ENCODE assay signal across 25 cellular contexts in the genomic region with DNA sequence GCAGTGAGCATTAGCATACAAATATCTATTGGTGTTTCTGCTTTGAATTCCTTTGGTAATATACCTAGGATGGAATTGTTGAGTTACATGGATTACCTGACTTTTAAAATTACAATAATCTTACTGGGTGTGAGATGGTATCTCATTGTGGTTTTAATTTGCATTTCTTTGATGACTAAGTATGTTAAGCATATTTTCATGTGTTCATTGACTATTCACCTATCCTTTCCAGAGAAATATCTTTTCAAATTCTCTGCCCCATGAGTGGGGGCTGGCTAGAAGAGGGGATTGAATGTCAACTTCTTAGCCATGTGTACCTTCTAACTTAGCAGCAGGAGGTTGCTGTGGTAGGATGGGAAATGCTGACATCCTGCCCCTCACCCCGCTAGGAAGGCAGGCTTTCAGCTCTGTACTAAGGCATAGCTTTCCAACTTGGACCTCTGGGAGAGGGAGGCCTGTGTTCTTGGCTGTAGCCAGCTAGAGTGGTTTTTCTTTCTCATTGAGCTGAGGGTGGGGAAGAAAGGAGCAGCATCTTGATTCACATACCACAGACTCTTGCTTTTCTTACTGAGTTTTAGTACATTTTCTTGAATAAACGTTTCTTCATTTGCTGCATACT.
DNase-seq lines count a peak whose midpoint lies in the region; ATAC-seq and TF ChIP-seq lines count a peak whose summit lies in the region.
"Had no signal": no experiment of that assay in that cellular context is flagged by ENCODE, and none has a peak within 500 bp of the region (broad histone marks: within the 10 kb centered on the region; RNA-seq: fewer than 3 reads in every experiment).

No MANE protein-coding gene starts in this region.

- TF ChIP-seq CTCF in GM23338 (conservative IDR thresholded peaks at IDR 0.05; ENCODE audit: low read depth in 2 of 2), result no peak
- no peak for TF ChIP-seq CTCF in WTC11 (IDR thresholded peaks at IDR 0.05)
- no peak for TF ChIP-seq CTCF in thyroid gland (IDR thresholded peaks at IDR 0.05)

- intact Hi-C loops in thyroid gland (cut with DNase I), result no loop called here

- H3K4me1 ChIP-seq in GM23338 (ENCODE audit: insufficient read depth) (no peaks in the 10 kb centered on the region; the same call in 1 of the 2 replicates), GM23248 (ENCODE audit: insufficient read depth) (no peaks in the 10 kb centered on the region), thyroid gland (no peaks in the 10 kb centered on the region)
- H3K4me1 ChIP-seq: gastrocnemius medialis, SJCRH30, testis had no signal

- CTCF ChIA-PET in activated CD4-positive, alpha-beta T cell treated with anti-CD3 and anti-CD28 coated beads, Interleukin-2, amount 10 ng/mL, durations not matched to agents 7 days and 5 days (lab: Charles Lee), result interaction anchor here (1.2 kb wide), 1 partner anchor 8 kb away, joined by 4 read pairs; no protein-coding TSS in a partner anchor
- CTCF ChIA-PET in WTC11 (lab: Charles Lee), result no interaction called here

- H3K9me3 ChIP-seq in GM23248 (ENCODE audit: low read depth), result no peaks in the 10 kb centered on the region
- H3K9me3 ChIP-seq in thyroid gland, result no peaks in the 10 kb centered on the region
- H3K9me3 ChIP-seq: gastrocnemius medialis, testis had no signal

- no peak for DNase-seq in activated CD4-positive, alpha-beta T cell treated with anti-CD3 and anti-CD28 coated beads, Interleukin-2, amount 10 ng/mL, durations not matched to agents 7 days and 5 days
- no peak for DNase-seq in activated CD4-positive, alpha-beta T cell treated with anti-CD3 and anti-CD28 coated beads for 4 hours
- DNase-seq in GM23338 (ENCODE audit: low spot score), result peak; percentile 30
- DNase-seq in WTC11 (ENCODE audit: low spot score), result no peak
- peak; percentile 17 for DNase-seq in iPS-NIHi11 (ENCODE audit: low spot score)
- no peak for DNase-seq in GM23248
- no peak for DNase-seq in HuH-7 (ENCODE audit: low spot score)
- DNase-seq in thyroid gland, result no peak
- DNase-seq: activated CD4-positive, alpha-beta memory T cell treated with anti-CD3 and anti-CD28 coated beads for 36 hours; activated naive CD4-positive, alpha-beta T cell treated with Interleukin-2 at 50 U/mL for 16 hours; amniotic stem cell; DMS79; gastrocnemius medialis; MV-4-11; NCI-H2107; NCI-H446; NCI-H82; nephron progenitor cell; ovary; SJCRH30; stimulated activated naive CD4-positive, alpha-beta T cell; SW 1271; testis had no signal

- H3K27ac Mint-ChIP-seq in activated CD4-positive, alpha-beta T cell treated with anti-CD3 and anti-CD28 coated beads, Interleukin-2, amount 10 ng/mL, durations not matched to agents 7 days and 5 days, result peak overlapping the region; percentile 41
- H3K27ac Mint-ChIP-seq in GM23338 (peak overlapping the region; percentile 68; the same call in 1 of the 2 replicates), WTC11 (no peak overlapping the region)
- H3K27ac Mint-ChIP-seq: activated CD4-positive, alpha-beta memory T cell treated with anti-CD3 and anti-CD28 coated beads for 36 hours; nephron progenitor cell had no signal

- peaks cover 7% of the 10 kb centered on the region for H3K4me1 Mint-ChIP-seq in activated CD4-positive, alpha-beta T cell treated with anti-CD3 and anti-CD28 coated beads, Interleukin-2, amount 10 ng/mL, durations not matched to agents 7 days and 5 days
- H3K4me1 Mint-ChIP-seq in GM23338, result peaks cover 12% of the 10 kb centered on the region
- peaks cover 11% of the 10 kb centered on the region for H3K4me1 Mint-ChIP-seq in WTC11
- H3K4me1 Mint-ChIP-seq: nephron progenitor cell had no signal

- H3K36me3 ChIP-seq in GM23338 (ENCODE audit: insufficient read depth) (0 out of 2 replicates have a peak, but pooled peaks cover 4% of the 10 kb centered on the region), GM23248 (ENCODE audit: low read depth) (peaks cover 25% of the 10 kb centered on the region), thyroid gland (peaks cover 3 to 9% of the 10 kb centered on the region in 2 donors)
- H3K36me3 ChIP-seq: ovary had no signal

- POLR2A ChIA-PET in activated CD4-positive, alpha-beta T cell treated with anti-CD3 and anti-CD28 coated beads, Interleukin-2, amount 10 ng/mL, durations not matched to agents 7 days and 5 days (lab: Charles Lee), result no interaction called here
- POLR2A ChIA-PET in WTC11 (lab: Charles Lee), result no interaction called here

- H3K36me3 Mint-ChIP-seq in activated CD4-positive, alpha-beta T cell treated with anti-CD3 and anti-CD28 coated beads, Interleukin-2, amount 10 ng/mL, durations not matched to agents 7 days and 5 days (ENCODE audit: low read depth), result peaks cover 58% of the 10 kb centered on the region
- H3K36me3 Mint-ChIP-seq in GM23338 (ENCODE audit: low read depth) (peaks cover 20% of the 10 kb centered on the region), WTC11 (peaks cover 27% of the 10 kb centered on the region)

- H3K9me3 Mint-ChIP-seq in activated CD4-positive, alpha-beta T cell treated with anti-CD3 and anti-CD28 coated beads, Interleukin-2, amount 10 ng/mL, durations not matched to agents 7 days and 5 days, result peaks cover 21% of the 10 kb centered on the region
- H3K9me3 Mint-ChIP-seq in GM23338 (no peaks in the 10 kb centered on the region; the same call in 2 of the 3 replicates), WTC11 (peaks cover 9% of the 10 kb centered on the region; the same call in 1 of the 2 replicates)

- H2AFZ ChIP-seq in GM23338, result no peak overlapping the region
- no peak overlapping the region for H2AFZ ChIP-seq in GM23248

- TF ChIP-seq POLR2A in thyroid gland (IDR thresholded peaks at IDR 0.05), result no peak

- no peak overlapping the region for H3K9ac ChIP-seq in GM23248

- no peak overlapping the region for H3K4me3 ChIP-seq in GM23338
- H3K4me3 ChIP-seq in GM23248, result no peak overlapping the region
- no peak overlapping the region for H3K4me3 ChIP-seq in thyroid gland (replicated peaks in 1 of 3)
- H3K4me3 ChIP-seq: A549, gastrocnemius medialis, ovary, SJCRH30, testis had no signal

- H3K27me3 ChIP-seq in GM23338 (ENCODE audit: insufficient read depth) (no peaks in the 10 kb centered on the region), GM23248 (replicated peaks; ENCODE audit: insufficient read depth) (no peaks in the 10 kb centered on the region), thyroid gland (no peaks in the 10 kb centered on the region)
- H3K27me3 ChIP-seq: gastrocnemius medialis, ovary, SJCRH30, testis had no signal

- H3K79me2 ChIP-seq in GM23338 (replicated peaks; ENCODE audit: insufficient read depth) (0 out of 2 replicates have a peak, but pooled peaks cover 4% of the 10 kb centered on the region), GM23248 (ENCODE audit: insufficient read depth) (peaks cover 19% of the 10 kb centered on the region)

- H3K4me2 ChIP-seq in GM23338, result no peak overlapping the region; the same call in 1 of the 2 replicates
- no peak overlapping the region for H3K4me2 ChIP-seq in GM23248 (ENCODE audit: unreplicated experiment)
- H3K4me2 ChIP-seq: A549 had no signal

- H3F3A ChIP-seq in GM23338 (replicated peaks; ENCODE audit: low read depth) (no peaks in the 10 kb centered on the region), GM23248 (ENCODE audit: insufficient read depth) (no peaks in the 10 kb centered on the region)

- ATAC-seq in GM23338 (peak; percentile 84), WTC11 (peak; percentile 97)
- ATAC-seq: A549, gastrocnemius medialis had no signal

- H4K20me1 ChIP-seq in GM23338 (replicated peaks; ENCODE audit: insufficient read depth), result 0 out of 2 replicates have a peak, but pooled peaks cover 3% of the 10 kb centered on the region
- H4K20me1 ChIP-seq in GM23248 (ENCODE audit: insufficient read depth), result no peaks in the 10 kb centered on the region

- H3K27me3 Mint-ChIP-seq in activated CD4-positive, alpha-beta T cell treated with anti-CD3 and anti-CD28 coated beads, Interleukin-2, amount 10 ng/mL, durations not matched to agents 7 days and 5 days, result no peaks in the 10 kb centered on the region
- H3K27me3 Mint-ChIP-seq in GM23338 (ENCODE audit: insufficient read depth, low read depth, poor library complexity) (no peaks in the 10 kb centered on the region), WTC11 (ENCODE audit: low read depth) (no peaks in the 10 kb centered on the region)
- H3K27me3 Mint-ChIP-seq: activated CD4-positive, alpha-beta memory T cell treated with anti-CD3 and anti-CD28 coated beads for 36 hours had no signal

- in situ Hi-C loops in GM23248 (cut with MboI), result no loop called here

- WGBS in GM23248 (ENCODE audit: low coverage in 1 of 2, low lambda C conversion rate in 2 of 2, missing lambda C conversion rate in 2 of 2), 2 experiments, result 95 to 98% methylated on average over 2 of the region's 2 CpGs
- WGBS in thyroid gland, 2 donors, result 73 to 77% methylated on average over 2 of the region's 2 CpGs

- H3K4me3 Mint-ChIP-seq in activated CD4-positive, alpha-beta T cell treated with anti-CD3 and anti-CD28 coated beads, Interleukin-2, amount 10 ng/mL, durations not matched to agents 7 days and 5 days, result no peak overlapping the region
- H3K4me3 Mint-ChIP-seq in GM23338 (no peak overlapping the region), WTC11 (no peak overlapping the region)
- H3K4me3 Mint-ChIP-seq: activated CD4-positive, alpha-beta memory T cell treated with anti-CD3 and anti-CD28 coated beads for 36 hours; nephron progenitor cell had no signal

- H3K9me2 ChIP-seq in GM23338 (ENCODE audit: insufficient read depth) (no peaks in the 10 kb centered on the region), GM23248 (ENCODE audit: insufficient read depth) (no peaks in the 10 kb centered on the region)

- H3K27ac ChIP-seq in GM23338 (ENCODE audit: low read depth) (0 out of 2 replicates have a peak overlapping the region, but pooled peaks have one; percentile 2), GM23248 (no peak overlapping the region), thyroid gland (no peak overlapping the region)
- H3K27ac ChIP-seq: A549, gastrocnemius medialis, ovary, SJCRH30, testis, VCaP had no signal

TF ChIP-seq in GM23338, 12 proteins besides CTCF, POLR2A, EP300 and RAD21 (continues in another document):
- TF ChIP-seq EZH2phosphoT487 (IDR thresholded peaks at IDR 0.05; ENCODE audit: unreplicated experiment), result no peak
- no peak for TF ChIP-seq JUNB (IDR thresholded peaks at IDR 0.05; ENCODE audit: unreplicated experiment)
- TF ChIP-seq STAT1 (IDR thresholded peaks at IDR 0.05; ENCODE audit: unreplicated experiment), result no peak
- no peak for TF ChIP-seq ZNF114 (CRISPR knock-in tag; IDR thresholded peaks at IDR 0.05)
- TF ChIP-seq ZNF331 (CRISPR knock-in tag; IDR thresholded peaks at IDR 0.05; ENCODE audit: low read depth), result no peak

TF ChIP-seq in WTC11, 78 proteins besides CTCF, POLR2A, EP300 and RAD21 (continues in another document):
- TF ChIP-seq JUN (CRISPR knock-in tag; IDR thresholded peaks at IDR 0.05), result no peak
- no peak for TF ChIP-seq NR2C2 (CRISPR knock-in tag; IDR thresholded peaks at IDR 0.05)
- no peak for TF ChIP-seq SMAD3 (CRISPR knock-in tag; IDR thresholded peaks at IDR 0.05; ENCODE audit: borderline replicate concordance)
- no peak for TF ChIP-seq OVOL2 (CRISPR knock-in tag; IDR thresholded peaks at IDR 0.05; ENCODE audit: borderline replicate concordance)

Comparison
In these comparisons a context has a peak if more than half of its experiments do, and no peak if none do; other contexts are left out.
1. DNase-seq: peak in GM23338 (single experiment) and iPS-NIHi11 (single experiment); none in activated CD4-positive, alpha-beta T cell treated with anti-CD3 and anti-CD28 coated beads, Interleukin-2, amount 10 ng/mL, durations not matched to agents 7 days and 5 days (single experiment), activated CD4-positive, alpha-beta T cell treated with anti-CD3 and anti-CD28 coated beads for 4 hours (0 of 2), WTC11 (single experiment), GM23248 (single experiment), HuH-7 (single experiment) and thyroid gland (0 of 2).